ENCODE assay signal across 1 cellular context in genomic region chr3:42101048-42101447, GRCh38.
TF ChIP-seq lines count a peak whose summit lies in the region.

No MANE protein-coding gene starts in this region.

TF ChIP-seq in IMR-90, 13 proteins besides CTCF, POLR2A, EP300 and RAD21 (continued from another document):
- TF ChIP-seq ELK1 (IDR thresholded peaks at IDR 0.05; ENCODE audit: borderline replicate concordance, low read depth, low read length): no peak
- peak; percentile 68; the same call in 1 of the 2 replicates for TF ChIP-seq USF2 (IDR thresholded peaks at IDR 0.05; ENCODE audit: low read depth, low read length)
- TF ChIP-seq CHD1 (IDR thresholded peaks at IDR 0.05; ENCODE audit: low read depth, low read length): no peak
- TF ChIP-seq NFE2L2 (IDR thresholded peaks at IDR 0.05; ENCODE audit: low read depth, low read length): no peak
- peak; percentile 30; the same call in 1 of the 2 replicates for TF ChIP-seq MXI1 (IDR thresholded peaks at IDR 0.05; ENCODE audit: borderline replicate concordance, low read depth, low read length)
- TF ChIP-seq SMC3 (IDR thresholded peaks at IDR 0.05; ENCODE audit: low read depth, low read length): no peak
- TF ChIP-seq CEBPB (IDR thresholded peaks at IDR 0.05; ENCODE audit: low read depth, low read length): peak; percentile 100
- no peak for TF ChIP-seq RCOR1 (IDR thresholded peaks at IDR 0.05; ENCODE audit: insufficient replicate concordance, low read length)
- no peak for TF ChIP-seq MAFK (IDR thresholded peaks at IDR 0.05; ENCODE audit: low read depth, low read length)
